Comparison of ENCODE assay signal across 24 cellular contexts in genomic region chr3:25173610-25174009, GRCh38.
"Had no signal": no experiment of that assay in that cellular context is flagged by ENCODE, and none has a peak within 500 bp of the region (broad histone marks: within the 10 kb centered on the region; RNA-seq: fewer than 3 reads in every experiment).

No MANE protein-coding gene starts in this region.

- H3K36me3 ChIP-seq: ascending aorta, breast epithelium, cardiac muscle cell, colonic mucosa, esophagus squamous epithelium had no signal

- DNase-seq: activated CD4-positive, alpha-beta memory T cell treated with anti-CD3 and anti-CD28 coated beads for 36 hours; activated CD4-positive, alpha-beta T cell treated with anti-CD3 and anti-CD28 coated beads for 36 hours; activated CD4-positive, alpha-beta T cell treated with anti-CD3 and anti-CD28 coated beads, Interleukin-2, amount 10 ng/mL, durations not matched to agents 24 days and 14 days; activated CD4-positive, CD25-positive, alpha-beta regulatory T cell; activated CD4-positive, CD25-positive, alpha-beta regulatory T cell treated with anti-CD3 and anti-CD28 coated beads, Interleukin-2, amount 50 U/mL, for 72 hours; activated CD8-positive, alpha-beta memory T cell treated with anti-CD3 and anti-CD28 coated beads, Interleukin-2, amount 10 ng/mL, durations not matched to agents 7 days and 5 days; activated CD8-positive, alpha-beta memory T cell treated with anti-CD3 and anti-CD28 coated beads, Interleukin-2, amount 50 U/mL, for 4 hours; activated CD8-positive, alpha-beta T cell treated with anti-CD3 and anti-CD28 coated beads, Interleukin-2, amount 10 ng/mL, durations not matched to agents 7 days and 5 days; activated gamma-delta T cell; activated naive CD4-positive, alpha-beta T cell treated with anti-CD3 and anti-CD28 coated beads, Interleukin-2, amount 10 ng/mL, durations not matched to agents 7 days and 5 days; activated naive CD8-positive, alpha-beta T cell treated with anti-CD3 and anti-CD28 coated beads, Interleukin-2, amount 10 ng/mL, durations not matched to agents 7 days and 5 days; activated T-cell treated with anti-CD3 and anti-CD28 coated beads, Interleukin-2, amount 50 U/mL, for 1 hour; activated T-cell treated with anti-CD3 and anti-CD28 coated beads, Interleukin-2, amount 50 U/mL, for 48 hours; central memory CD4-positive, alpha-beta T cell; cerebellar nuclear complex; colonic mucosa; effector CD8-positive, alpha-beta T cell; esophagus squamous epithelium; head of caudate nucleus; T-helper 2 cell had no signal

- H3K4me1 ChIP-seq: ascending aorta, breast epithelium, colonic mucosa had no signal

- H3K4me3 ChIP-seq: ascending aorta, breast epithelium, cardiac muscle cell, colonic mucosa, esophagus squamous epithelium had no signal

- H3K9me3 ChIP-seq: colonic mucosa had no signal

- H3K27ac ChIP-seq: ascending aorta, breast epithelium, cardiac muscle cell, colonic mucosa, epithelial cell of prostate, esophagus squamous epithelium had no signal

- H3K27me3 ChIP-seq: ascending aorta, breast epithelium, cardiac muscle cell, colonic mucosa, esophagus squamous epithelium had no signal
